In genomic region chr18:46070683-46071614, GRCh38 we compare ENCODE assay signal across 7 cellular contexts.
A peak's percentile ranks its signal among the peaks of the same experiment; 100 is the strongest.
DNase-seq lines count a peak whose midpoint lies in the region; ATAC-seq and TF ChIP-seq lines count a peak whose summit lies in the region.

No MANE protein-coding gene starts in this region.

- H3K27ac ChIP-seq in HEK293 (ENCODE audit: extremely low read depth, low read depth, low read length): peak overlapping the region; percentile 59; the same call in 1 of the 2 replicates
- peak overlapping the region; percentile 86 for H3K27ac ChIP-seq in epithelial cell of prostate

- peak overlapping the region; percentile 65 for H3K4me3 ChIP-seq in HEK293 (ENCODE audit: low read depth, low read length)

- peak; percentile 90 for DNase-seq in SKM-1 (lab: John Stamatoyannopoulos, UW; ENCODE audit: unreplicated experiment)
- DNase-seq in epithelial cell of prostate (ENCODE audit: low read depth, low spot score): no peak
- peak; percentile 11 for DNase-seq in nephron progenitor cell
- no peak for DNase-seq in HEK293T (ENCODE audit: extremely low spot score)
- no peak for DNase-seq in kidney tubule cell (ENCODE audit: low spot score)

- H3K27ac Mint-ChIP-seq in nephron progenitor cell: no peak overlapping the region

- no peaks in the 10 kb centered on the region for H3K36me3 ChIP-seq in HEK293 (ENCODE audit: control insufficient read depth in 2 of 2, insufficient read depth in 1 of 2, low read length in 2 of 2)

- H3K9me3 ChIP-seq in HEK293 (ENCODE audit: control insufficient read depth, insufficient read depth, low read depth, low read length): no peaks in the 10 kb centered on the region

- H3K4me1 Mint-ChIP-seq in nephron progenitor cell: peaks cover 5% of the 10 kb centered on the region

- no peak for ATAC-seq in HG03139 (IDR thresholded peaks at IDR 0.05; ENCODE audit: unreplicated experiment)

- H3K4me1 ChIP-seq in HEK293 (ENCODE audit: control insufficient read depth, insufficient read depth, low read length): no peaks in the 10 kb centered on the region

- no peak for TF ChIP-seq CTCF in HEK293 (tag by site-specific recombination; IDR thresholded peaks at IDR 0.05)
- no peak for TF ChIP-seq CTCF in nephron progenitor cell (IDR thresholded peaks at IDR 0.05)

- H3K4me3 Mint-ChIP-seq in nephron progenitor cell: peak overlapping the region; percentile 78

- CTCF ChIA-PET in HEK293 (lab: Yijun Ruan, JAX): interaction anchor here (0.7 to 3.7 kb wide), 5 partner anchors 12 to 406 kb away, joined by 3 to 48 read pairs (median 4); no protein-coding TSS in a partner anchor
- CTCF ChIA-PET in HEK293T (lab: Yijun Ruan, JAX): no interaction called here

- peaks cover 26% of the 10 kb centered on the region for H3K27me3 Mint-ChIP-seq in nephron progenitor cell (ENCODE audit: low read depth, poor library complexity)

- H3K36me3 Mint-ChIP-seq in nephron progenitor cell (ENCODE audit: low read depth): no peaks in the 10 kb centered on the region

- POLR2A ChIA-PET in HEK293 (lab: Yijun Ruan, JAX) (interaction anchor here (0.6 to 0.9 kb wide), 2 partner anchors 22 to 100 kb away, joined by 3 read pairs; no protein-coding TSS in a partner anchor), HEK293T (lab: Yijun Ruan, JAX) (interaction anchor here (0.6 to 1.9 kb wide), 2 partner anchors 16 to 43 kb away, joined by 3 to 6 read pairs; no protein-coding TSS in a partner anchor)

- peaks cover 4% of the 10 kb centered on the region for H3K9me3 Mint-ChIP-seq in nephron progenitor cell

TF ChIP-seq in HEK293, 187 proteins besides CTCF, POLR2A, EP300 and RAD21:
- TF ChIP-seq ZNF335 (tag by site-specific recombination; conservative IDR thresholded peaks at IDR 0.05) (0 out of 2 replicates have a peak, but pooled peaks have one; percentile 16), EGR2 (tag by site-specific recombination; IDR thresholded peaks at IDR 0.05; ENCODE audit: low read depth) (no peak), ZNF416 (tag by site-specific recombination; IDR thresholded peaks at IDR 0.05) (no peak)
- TF ChIP-seq, protein P1, sequence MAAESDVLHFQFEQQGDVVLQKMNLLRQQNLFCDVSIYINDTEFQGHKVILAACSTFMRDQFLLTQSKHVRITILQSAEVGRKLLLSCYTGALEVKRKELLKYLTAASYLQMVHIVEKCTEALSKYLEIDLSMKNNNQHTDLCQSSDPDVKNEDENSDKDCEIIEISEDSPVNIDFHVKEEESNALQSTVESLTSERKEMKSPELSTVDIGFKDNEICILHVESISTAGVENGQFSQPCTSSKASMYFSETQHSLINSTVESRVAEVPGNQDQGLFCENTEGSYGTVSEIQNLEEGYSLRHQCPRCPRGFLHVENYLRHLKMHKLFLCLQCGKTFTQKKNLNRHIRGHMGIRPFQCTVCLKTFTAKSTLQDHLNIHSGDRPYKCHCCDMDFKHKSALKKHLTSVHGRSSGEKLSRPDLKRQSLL (tag by site-specific recombination; IDR thresholded peaks at IDR 0.05): no peak
TF ChIP-seq in HEK293: peak in this region for 1.

TF ChIP-seq in HEK293T, 16 proteins besides CTCF, POLR2A, EP300 and RAD21:
- no peak for TF ChIP-seq NFRKB (IDR thresholded peaks at IDR 0.05)
- TF ChIP-seq SUZ12 (IDR thresholded peaks at IDR 0.05): no peak
- no peak for TF ChIP-seq PKNOX1 (IDR thresholded peaks at IDR 0.05)
- TF ChIP-seq ELF4 (IDR thresholded peaks at IDR 0.05): no peak
- no peak for TF ChIP-seq SP1 (IDR thresholded peaks at IDR 0.05)
- TF ChIP-seq BHLHE40 (IDR thresholded peaks at IDR 0.05; ENCODE audit: borderline replicate concordance): no peak
- no peak for TF ChIP-seq L3MBTL2 (conservative IDR thresholded peaks at IDR 0.05)
- TF ChIP-seq CTBP1 (IDR thresholded peaks at IDR 0.05; ENCODE audit: borderline replicate concordance): no peak
- no peak for TF ChIP-seq FOXA1 (IDR thresholded peaks at IDR 0.05)
- no peak for TF ChIP-seq LEF1 (IDR thresholded peaks at IDR 0.05; ENCODE audit: borderline replicate concordance)
- no peak for TF ChIP-seq TARDBP (IDR thresholded peaks at IDR 0.05)
- no peak for TF ChIP-seq FOXM1 (IDR thresholded peaks at IDR 0.05; ENCODE audit: borderline replicate concordance)
- no peak for TF ChIP-seq FOXK2 (IDR thresholded peaks at IDR 0.05)
- TF ChIP-seq ZNF384 (IDR thresholded peaks at IDR 0.05): no peak
- no peak for TF ChIP-seq ARNT (IDR thresholded peaks at IDR 0.05)
- TF ChIP-seq HDGF (IDR thresholded peaks at IDR 0.05; ENCODE audit: borderline replicate concordance): no peak

Comparison
In these comparisons a context has a peak if more than half of its experiments do, and no peak if none do; other contexts are left out.
1. DNase-seq: peak in SKM-1 (single experiment) and nephron progenitor cell (single experiment); none in epithelial cell of prostate (single experiment), HEK293T (single experiment) and kidney tubule cell (single experiment).